1 cellular context compared by ENCODE assay signal in the genomic region with DNA sequence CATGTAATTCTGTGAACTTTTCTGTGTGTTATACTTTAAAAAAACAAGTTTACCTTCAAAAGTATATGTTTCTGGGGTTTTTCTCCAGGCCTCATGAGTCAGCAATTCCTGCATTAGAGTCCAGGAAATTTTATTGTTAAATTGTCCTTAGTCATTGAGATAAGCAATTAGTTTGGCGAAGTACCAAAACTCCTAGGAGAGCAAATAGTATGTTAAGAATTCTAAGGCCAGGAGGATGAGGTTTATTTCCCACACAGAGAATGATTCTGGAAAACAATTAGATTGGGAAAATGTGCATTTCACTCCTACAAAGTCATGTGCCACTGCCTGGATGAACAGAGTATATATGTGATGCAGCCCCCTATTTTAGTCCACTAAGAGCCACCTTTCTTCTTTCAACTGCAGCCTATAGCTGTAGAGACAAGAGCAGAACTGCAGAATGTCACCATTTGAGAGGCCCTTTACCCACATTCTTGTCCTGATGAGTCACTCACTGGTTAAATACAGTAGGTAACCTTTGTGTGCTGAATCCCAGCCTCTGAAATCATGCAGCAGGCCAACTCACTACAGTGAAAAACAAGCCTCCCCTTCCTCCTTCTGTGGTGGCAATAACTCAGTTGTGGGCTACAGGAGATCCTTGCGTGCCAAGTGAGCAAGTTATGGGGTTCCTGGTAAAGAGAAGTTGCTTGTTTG.
TF ChIP-seq lines count a peak whose summit lies in the region.

No MANE protein-coding gene starts in this region.

TF ChIP-seq in SK-N-SH, 30 proteins besides CTCF, POLR2A, EP300 and RAD21 (continued from another document):
- TF ChIP-seq, protein P1, sequence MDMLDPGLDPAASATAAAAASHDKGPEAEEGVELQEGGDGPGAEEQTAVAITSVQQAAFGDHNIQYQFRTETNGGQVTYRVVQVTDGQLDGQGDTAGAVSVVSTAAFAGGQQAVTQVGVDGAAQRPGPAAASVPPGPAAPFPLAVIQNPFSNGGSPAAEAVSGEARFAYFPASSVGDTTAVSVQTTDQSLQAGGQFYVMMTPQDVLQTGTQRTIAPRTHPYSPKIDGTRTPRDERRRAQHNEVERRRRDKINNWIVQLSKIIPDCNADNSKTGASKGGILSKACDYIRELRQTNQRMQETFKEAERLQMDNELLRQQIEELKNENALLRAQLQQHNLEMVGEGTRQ (IDR thresholded peaks at IDR 0.05; ENCODE audit: borderline replicate concordance, low read depth, low read length) = no peak
- TF ChIP-seq JUND (IDR thresholded peaks at IDR 0.05) = peak; percentile 86
- peak; percentile 53; the same call in 1 of the 2 replicates for TF ChIP-seq SIN3A (IDR thresholded peaks at IDR 0.05; ENCODE audit: borderline replicate concordance, low read depth, low read length)
- TF ChIP-seq, protein P2, sequence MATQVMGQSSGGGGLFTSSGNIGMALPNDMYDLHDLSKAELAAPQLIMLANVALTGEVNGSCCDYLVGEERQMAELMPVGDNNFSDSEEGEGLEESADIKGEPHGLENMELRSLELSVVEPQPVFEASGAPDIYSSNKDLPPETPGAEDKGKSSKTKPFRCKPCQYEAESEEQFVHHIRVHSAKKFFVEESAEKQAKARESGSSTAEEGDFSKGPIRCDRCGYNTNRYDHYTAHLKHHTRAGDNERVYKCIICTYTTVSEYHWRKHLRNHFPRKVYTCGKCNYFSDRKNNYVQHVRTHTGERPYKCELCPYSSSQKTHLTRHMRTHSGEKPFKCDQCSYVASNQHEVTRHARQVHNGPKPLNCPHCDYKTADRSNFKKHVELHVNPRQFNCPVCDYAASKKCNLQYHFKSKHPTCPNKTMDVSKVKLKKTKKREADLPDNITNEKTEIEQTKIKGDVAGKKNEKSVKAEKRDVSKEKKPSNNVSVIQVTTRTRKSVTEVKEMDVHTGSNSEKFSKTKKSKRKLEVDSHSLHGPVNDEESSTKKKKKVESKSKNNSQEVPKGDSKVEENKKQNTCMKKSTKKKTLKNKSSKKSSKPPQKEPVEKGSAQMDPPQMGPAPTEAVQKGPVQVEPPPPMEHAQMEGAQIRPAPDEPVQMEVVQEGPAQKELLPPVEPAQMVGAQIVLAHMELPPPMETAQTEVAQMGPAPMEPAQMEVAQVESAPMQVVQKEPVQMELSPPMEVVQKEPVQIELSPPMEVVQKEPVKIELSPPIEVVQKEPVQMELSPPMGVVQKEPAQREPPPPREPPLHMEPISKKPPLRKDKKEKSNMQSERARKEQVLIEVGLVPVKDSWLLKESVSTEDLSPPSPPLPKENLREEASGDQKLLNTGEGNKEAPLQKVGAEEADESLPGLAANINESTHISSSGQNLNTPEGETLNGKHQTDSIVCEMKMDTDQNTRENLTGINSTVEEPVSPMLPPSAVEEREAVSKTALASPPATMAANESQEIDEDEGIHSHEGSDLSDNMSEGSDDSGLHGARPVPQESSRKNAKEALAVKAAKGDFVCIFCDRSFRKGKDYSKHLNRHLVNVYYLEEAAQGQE (IDR thresholded peaks at IDR 0.05; ENCODE audit: low read depth, low read length) = no peak
- no peak for TF ChIP-seq MXI1 (IDR thresholded peaks at IDR 0.05; ENCODE audit: low read depth, low read length)
- no peak for TF ChIP-seq GABPA (IDR thresholded peaks at IDR 0.05; ENCODE audit: low read depth)
- TF ChIP-seq, protein P3, sequence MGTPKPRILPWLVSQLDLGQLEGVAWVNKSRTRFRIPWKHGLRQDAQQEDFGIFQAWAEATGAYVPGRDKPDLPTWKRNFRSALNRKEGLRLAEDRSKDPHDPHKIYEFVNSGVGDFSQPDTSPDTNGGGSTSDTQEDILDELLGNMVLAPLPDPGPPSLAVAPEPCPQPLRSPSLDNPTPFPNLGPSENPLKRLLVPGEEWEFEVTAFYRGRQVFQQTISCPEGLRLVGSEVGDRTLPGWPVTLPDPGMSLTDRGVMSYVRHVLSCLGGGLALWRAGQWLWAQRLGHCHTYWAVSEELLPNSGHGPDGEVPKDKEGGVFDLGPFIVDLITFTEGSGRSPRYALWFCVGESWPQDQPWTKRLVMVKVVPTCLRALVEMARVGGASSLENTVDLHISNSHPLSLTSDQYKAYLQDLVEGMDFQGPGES (IDR thresholded peaks at IDR 0.05; ENCODE audit: low read depth, low read length) = no peak
- TF ChIP-seq RXRA (IDR thresholded peaks at IDR 0.05; ENCODE audit: borderline replicate concordance, low read depth) = peak; percentile 35
- peak; percentile 83 for TF ChIP-seq NFIC (IDR thresholded peaks at IDR 0.05; ENCODE audit: borderline replicate concordance)
- no peak for TF ChIP-seq FOXJ3 (CRISPR knock-in tag; IDR thresholded peaks at IDR 0.05)
- TF ChIP-seq RCOR1 (IDR thresholded peaks at IDR 0.05; ENCODE audit: low read length) = no peak
- TF ChIP-seq, protein P4, sequence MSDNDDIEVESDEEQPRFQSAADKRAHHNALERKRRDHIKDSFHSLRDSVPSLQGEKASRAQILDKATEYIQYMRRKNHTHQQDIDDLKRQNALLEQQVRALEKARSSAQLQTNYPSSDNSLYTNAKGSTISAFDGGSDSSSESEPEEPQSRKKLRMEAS (IDR thresholded peaks at IDR 0.05; ENCODE audit: low read depth) = peak; percentile 43
- TF ChIP-seq POLR2AphosphoS5 (IDR thresholded peaks at IDR 0.05; ENCODE audit: low read depth, low read length) = no peak; the same call in 1 of the 2 replicates
